Comparison of ENCODE assay signal across 12 cellular contexts in the genomic region with DNA sequence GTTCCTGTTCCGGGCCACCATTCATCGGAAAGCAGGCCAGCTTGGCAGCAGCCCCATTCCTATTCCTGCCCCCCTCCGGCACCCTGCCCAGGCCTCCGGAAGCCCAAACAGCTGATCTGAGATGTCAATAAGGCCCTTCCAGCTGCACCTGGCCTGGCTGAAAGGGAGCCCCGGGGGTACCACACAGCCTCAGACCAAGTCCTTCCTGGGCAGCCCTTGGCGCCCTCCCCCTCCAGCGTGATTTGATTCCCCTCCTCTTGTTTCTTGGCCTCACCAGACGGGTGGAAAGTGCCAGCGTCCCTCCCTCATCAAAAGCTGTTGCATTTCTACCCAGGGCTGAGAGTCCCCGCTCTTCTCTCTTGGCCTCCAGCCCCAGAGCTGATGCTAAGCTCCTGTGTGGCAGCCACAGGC.
DNase-seq lines count a peak whose midpoint lies in the region; ATAC-seq and TF ChIP-seq lines count a peak whose summit lies in the region.
"Had no signal": no experiment of that assay in that cellular context is flagged by ENCODE, and none has a peak within 500 bp of the region (broad histone marks: within the 10 kb centered on the region; RNA-seq: fewer than 3 reads in every experiment).

No MANE protein-coding gene starts in this region.

- peaks cover 0 to 2% of the 10 kb centered on the region in 2 donors for H3K36me3 Mint-ChIP-seq in activated T-cell treated with anti-CD3 and anti-CD28 coated beads, Interleukin-2, amount 50 U/mL, for 72 hours (ENCODE audit: insufficient read depth in 2 of 2)
- peaks cover 12% of the 10 kb centered on the region for H3K36me3 Mint-ChIP-seq in activated naive CD8-positive, alpha-beta T cell treated with anti-CD3 and anti-CD28 coated beads for 36 hours

- intact Hi-C loops in upper lobe of right lung (cut with DNase I), result no loop called here
- intact Hi-C loops in lower lobe of right lung (cut with DNase I), result no loop called here

- H3K4me1 ChIP-seq in upper lobe of right lung (peaks cover 21% of the 10 kb centered on the region), lower lobe of right lung (peaks cover 46% of the 10 kb centered on the region)

- no peak for ATAC-seq in activated T-cell treated with anti-CD3 and anti-CD28 coated beads, Interleukin-2, amount 50 U/mL, for 72 hours (replicated peaks in 1 of 2)
- ATAC-seq in upper lobe of right lung, result peak; percentile 12
- no peak for ATAC-seq in lower lobe of right lung

- no peaks in the 10 kb centered on the region for H3K27me3 Mint-ChIP-seq in activated T-cell treated with anti-CD3 and anti-CD28 coated beads, Interleukin-2, amount 50 U/mL, for 72 hours (ENCODE audit: low read depth)
- no peaks in the 10 kb centered on the region for H3K27me3 Mint-ChIP-seq in activated naive CD8-positive, alpha-beta T cell treated with anti-CD3 and anti-CD28 coated beads for 36 hours
- H3K27me3 Mint-ChIP-seq: activated T-cell treated with anti-CD3 and anti-CD28 coated beads, Interleukin-2, amount 50 U/mL, for 24 hours had no signal

- H3K36me3 ChIP-seq in upper lobe of right lung, result no peaks in the 10 kb centered on the region
- no peaks in the 10 kb centered on the region for H3K36me3 ChIP-seq in lower lobe of right lung

- H3K27me3 ChIP-seq in upper lobe of right lung (no peaks in the 10 kb centered on the region), lower lobe of right lung (ENCODE audit: low read depth) (no peaks in the 10 kb centered on the region)

- H3K4me1 Mint-ChIP-seq in activated T-cell treated with anti-CD3 and anti-CD28 coated beads, Interleukin-2, amount 50 U/mL, for 72 hours (ENCODE audit: low read depth), result peaks cover 69% of the 10 kb centered on the region
- peaks cover 48% of the 10 kb centered on the region for H3K4me1 Mint-ChIP-seq in activated naive CD8-positive, alpha-beta T cell treated with anti-CD3 and anti-CD28 coated beads for 36 hours

- H3K27ac Mint-ChIP-seq in activated T-cell treated with anti-CD3 and anti-CD28 coated beads, Interleukin-2, amount 50 U/mL, for 72 hours, result peak overlapping the region; percentile 67
- H3K27ac Mint-ChIP-seq in activated naive CD8-positive, alpha-beta T cell treated with anti-CD3 and anti-CD28 coated beads for 36 hours, result peak overlapping the region; percentile 21

- H3K4me3 ChIP-seq in upper lobe of right lung (no peak overlapping the region), lower lobe of right lung (no peak overlapping the region)

- no peak overlapping the region for H3K4me3 Mint-ChIP-seq in activated T-cell treated with anti-CD3 and anti-CD28 coated beads, Interleukin-2, amount 50 U/mL, for 72 hours
- H3K4me3 Mint-ChIP-seq in activated naive CD8-positive, alpha-beta T cell treated with anti-CD3 and anti-CD28 coated beads for 36 hours, result no peak overlapping the region
- H3K4me3 Mint-ChIP-seq: activated T-cell treated with anti-CD3 and anti-CD28 coated beads, Interleukin-2, amount 50 U/mL, for 24 hours had no signal

- DNase-seq in activated T-cell treated with anti-CD3 and anti-CD28 coated beads, Interleukin-2, amount 50 U/mL, for 72 hours, result no peak
- no peak for DNase-seq in activated T-cell treated with anti-CD3 and anti-CD28 coated beads for 4 hours
- no peak for DNase-seq in activated naive CD8-positive, alpha-beta T cell treated with anti-CD3 and anti-CD28 coated beads for 36 hours
- peak; percentile 61 for DNase-seq in left kidney (ENCODE audit: low read depth, low spot score)
- DNase-seq in upper lobe of right lung, result no peak
- DNase-seq in lower lobe of right lung, result no peak
- DNase-seq in mesenteric fat pad (ENCODE audit: low spot score), result no peak
- no peak for DNase-seq in germinal center (ENCODE audit: low spot score)
- DNase-seq: activated T-cell treated with anti-CD3 and anti-CD28 coated beads, Interleukin-2, amount 50 U/mL, for 24 hours; effector memory CD4-positive, alpha-beta T cell; NCI-H524 treated with DMSO at 0.1 percent for 48 hours; T1000 had no signal

- H3K27ac ChIP-seq in upper lobe of right lung (no peak overlapping the region), lower lobe of right lung (no peak overlapping the region)

- no peaks in the 10 kb centered on the region for H3K9me3 ChIP-seq in upper lobe of right lung
- no peaks in the 10 kb centered on the region for H3K9me3 ChIP-seq in lower lobe of right lung

- H3K9me3 Mint-ChIP-seq in activated T-cell treated with anti-CD3 and anti-CD28 coated beads, Interleukin-2, amount 50 U/mL, for 72 hours, result no peaks in the 10 kb centered on the region
- peaks cover 3% of the 10 kb centered on the region for H3K9me3 Mint-ChIP-seq in activated naive CD8-positive, alpha-beta T cell treated with anti-CD3 and anti-CD28 coated beads for 36 hours
- H3K9me3 Mint-ChIP-seq: activated T-cell treated with anti-CD3 and anti-CD28 coated beads, Interleukin-2, amount 50 U/mL, for 24 hours had no signal

- TF ChIP-seq CTCF in upper lobe of right lung (IDR thresholded peaks at IDR 0.05), result no peak
- TF ChIP-seq CTCF in lower lobe of right lung (IDR thresholded peaks at IDR 0.05), result no peak
